In genomic region chr3:30893678-30894325, GRCh38 we compare ENCODE assay signal across 8 cellular contexts. TPM values are rescaled to one million over a fixed set of nuclear protein-coding genes. Genes with fewer than 3 reads are reported as not detected.
DNase-seq lines count a peak whose midpoint lies in the region; ATAC-seq and TF ChIP-seq lines count a peak whose summit lies in the region.

No MANE protein-coding gene starts in this region.

- intact Hi-C loops in Right ventricle myocardium superior (cut with DNase I), result loop anchor here (10.0 kb wide), 1 partner anchor 119 kb away; no protein-coding TSS in a partner anchor

- H3K4me3 ChIP-seq in cardiac muscle cell (peak overlapping the region; percentile 41), tibial nerve (peak overlapping the region; percentile 32 to 60 (median 46))

- DNase-seq in cardiac muscle cell (ENCODE audit: low read depth in 1 of 2, low spot score in 1 of 2) (no peak), Right ventricle myocardium superior (no peak), left kidney (ENCODE audit: low read depth, low spot score) (peak; percentile 5), tibial nerve (ENCODE audit: low spot score in 2 of 2) (no peak), ecto neural progenitor cell (ENCODE audit: low spot score) (no peak), caudate nucleus (lab: John Stamatoyannopoulos, UW) (no peak), NCI-H526 treated with DMSO at 0.1 percent for 48 hours (lab: John Stamatoyannopoulos, UW) (no peak)

- H3K36me3 ChIP-seq in cardiac muscle cell (no peaks in the 10 kb centered on the region), tibial nerve (no peaks in the 10 kb centered on the region)

- H3K4me1 Mint-ChIP-seq in activated naive CD8-positive, alpha-beta T cell (ENCODE audit: low read depth), result peaks cover 17% of the 10 kb centered on the region

- TF ChIP-seq EP300 in tibial nerve (IDR thresholded peaks at IDR 0.05), result no peak

- peaks cover 20% of the 10 kb centered on the region for H3K27me3 Mint-ChIP-seq in activated naive CD8-positive, alpha-beta T cell

- no peaks in the 10 kb centered on the region for H3K9me3 Mint-ChIP-seq in activated naive CD8-positive, alpha-beta T cell (ENCODE audit: low read depth)

- ATAC-seq in Right ventricle myocardium superior (ENCODE audit: poor library complexity), result no peak

- TF ChIP-seq CTCF in cardiac muscle cell (IDR thresholded peaks at IDR 0.05; ENCODE audit: low read depth, low read length), result no peak
- no peak for TF ChIP-seq CTCF in tibial nerve (IDR thresholded peaks at IDR 0.05)

- peaks cover 10% of the 10 kb centered on the region for H3K4me1 ChIP-seq in cardiac muscle cell (ENCODE audit: low read depth)
- peaks cover 0 to 10% (median 0%) of the 10 kb centered on the region in 4 donors for H3K4me1 ChIP-seq in tibial nerve

- 52 to 54% methylated on average over 8 of the region's 8 CpGs for WGBS in tibial nerve, 2 donors

- H3K27me3 ChIP-seq in cardiac muscle cell, result peaks cover 27% of the 10 kb centered on the region
- H3K27me3 ChIP-seq in tibial nerve, result peaks cover 0 to 32% of the 10 kb centered on the region in 2 donors

- H3K9me3 ChIP-seq in cardiac muscle cell (ENCODE audit: low read depth), result no peaks in the 10 kb centered on the region
- H3K9me3 ChIP-seq in tibial nerve, result no peaks in the 10 kb centered on the region

- H3K27ac ChIP-seq in cardiac muscle cell (no peak overlapping the region), tibial nerve (no peak overlapping the region), caudate nucleus (ENCODE audit: low read depth, low read length) (no peak overlapping the region)

- peaks cover 3% of the 10 kb centered on the region for H3K36me3 Mint-ChIP-seq in activated naive CD8-positive, alpha-beta T cell

- TF ChIP-seq POLR2A in tibial nerve (IDR thresholded peaks at IDR 0.05), result no peak

- H3K27ac Mint-ChIP-seq in activated naive CD8-positive, alpha-beta T cell, result no peak overlapping the region

- H3K4me3 Mint-ChIP-seq in activated naive CD8-positive, alpha-beta T cell, result peak overlapping the region; percentile 76

RNA-seq across cellular contexts. Expression of gene GADL1, which starts 0.7 kb away (rescaled TPM):
- total RNA-seq in cardiac muscle cell (10.8 and 13.5 TPM in 2 replicates), Right ventricle myocardium superior (not detected), tibial nerve (not detected)
- polyA plus RNA-seq in cardiac muscle cell, result 15.6 and 16.9 TPM in 2 replicates

Comparison
In these comparisons a context has a peak if more than half of its experiments do, and no peak if none do; other contexts are left out.
1. RNA of gene GADL1, which starts 0.7 kb away (total RNA-seq): 10.8 to 13.5 TPM in cardiac muscle cell; not detected in Right ventricle myocardium superior (single experiment) and not detected in tibial nerve; every median in the first group is over 10 times any median in the second.